Comparison of ENCODE assay signal across 15 cellular contexts in genomic region chr21:43271452-43272020, GRCh38.
A peak's percentile ranks its signal among the peaks of the same experiment; 100 is the strongest.
DNase-seq lines count a peak whose midpoint lies in the region; ATAC-seq, FAIRE-seq and TF ChIP-seq lines count a peak whose summit lies in the region.
"Had no signal": no experiment of that assay in that cellular context is flagged by ENCODE, and none has a peak within 500 bp of the region (broad histone marks: within the 10 kb centered on the region; RNA-seq: fewer than 3 reads in every experiment).

No MANE protein-coding gene starts in this region.

- ATAC-seq in Right ventricle myocardium inferior (no peak), heart left ventricle (no peak)

- in situ Hi-C loops in G401 (cut with HindIII; ENCODE audit: low sequenced_read_pairs): no loop called here

- H3K9me3 ChIP-seq in right atrium auricular region (no peaks in the 10 kb centered on the region), heart left ventricle (no peaks in the 10 kb centered on the region), kidney (ENCODE audit: control insufficient read depth in 1 of 2, low read length in 2 of 2) (no peaks in the 10 kb centered on the region), spleen (no peaks in the 10 kb centered on the region)
- H3K9me3 ChIP-seq: BLaER1, Caco-2 had no signal

- intact Hi-C loops in Right ventricle myocardium inferior (cut with DNase I) (no loop called here), heart left ventricle (cut with DNase I) (no loop called here), kidney (cut with DNase I) (no loop called here), spleen (cut with DNase I; ENCODE audit: low total_unique reads) (no loop called here)

- no peaks in the 10 kb centered on the region for H3K27me3 ChIP-seq in right atrium auricular region
- peaks cover 0 to 10% (median 0%) of the 10 kb centered on the region in 9 donors for H3K27me3 ChIP-seq in heart left ventricle
- H3K27me3 ChIP-seq in spleen (replicated peaks in 1 of 7): peaks cover 0 to 61% (median 10%) of the 10 kb centered on the region in 7 donors
- H3K27me3 ChIP-seq: BLaER1 had no signal

- TF ChIP-seq POLR2A in heart left ventricle (IDR thresholded peaks at IDR 0.05): no peak
- TF ChIP-seq POLR2A in spleen (IDR thresholded peaks at IDR 0.05): no peak

- H3K36me3 ChIP-seq in right atrium auricular region: no peaks in the 10 kb centered on the region
- no peaks in the 10 kb centered on the region for H3K36me3 ChIP-seq in heart left ventricle
- H3K36me3 ChIP-seq in kidney (ENCODE audit: control insufficient read depth in 1 of 2, insufficient read depth in 2 of 2, low read length in 2 of 2): no peaks in the 10 kb centered on the region
- no peaks in the 10 kb centered on the region for H3K36me3 ChIP-seq in spleen
- H3K36me3 ChIP-seq: BLaER1 had no signal

- TF ChIP-seq CTCF in right atrium auricular region (IDR thresholded peaks at IDR 0.05) (no peak), heart left ventricle (IDR thresholded peaks at IDR 0.05) (no peak), kidney (IDR thresholded peaks at IDR 0.05; ENCODE audit: borderline replicate concordance, extremely low read depth, insufficient read depth) (no peak), spleen (IDR thresholded peaks at IDR 0.05 in 8 of 11, conservative IDR thresholded peaks at IDR 0.05 in 3 of 11) (no peak)

- H3K4me3 ChIP-seq in right atrium auricular region (no peak overlapping the region), heart left ventricle (no peak overlapping the region), kidney (ENCODE audit: low read length in 2 of 2) (no peak overlapping the region), spleen (no peak overlapping the region)
- H3K4me3 ChIP-seq: BLaER1 had no signal

- DNase-seq in Right ventricle myocardium inferior (ENCODE audit: missing footprints) (peak; percentile 31), right atrium auricular region (ENCODE audit: low spot score) (no peak), heart left ventricle (peak in 3 of 5 donors; percentile 3 to 30 (median 23)), kidney (peak; percentile 60), spleen (peak; percentile 56), G401 (ENCODE audit: low spot score) (no peak), NCI-H82 treated with DMSO at 0.1 percent for 48 hours (lab: John Stamatoyannopoulos, UW; ENCODE audit: unreplicated experiment) (no peak)
- DNase-seq in effector CD8-positive, alpha-beta T cell (lab: John Stamatoyannopoulos, UW): no peak
- DNase-seq: Caco-2, DMS53, HCEC 1CT, HFFc6 had no signal

- H3K27ac ChIP-seq in right atrium auricular region (no peak overlapping the region), heart left ventricle (no peak overlapping the region), kidney (ENCODE audit: low read depth in 2 of 2, low read length in 2 of 2) (no peak overlapping the region), spleen (no peak overlapping the region)
- H3K27ac ChIP-seq: 22Rv1, BLaER1 had no signal

- WGBS in heart left ventricle, 4 donors: 91 to 94% (median 92%) methylated on average over 19 of the region's 19 CpGs
- 89 to 95% (median 90%) methylated on average over 19 of the region's 19 CpGs for WGBS in spleen, 5 donors

- H3K4me1 ChIP-seq in right atrium auricular region (no peaks in the 10 kb centered on the region), heart left ventricle (peaks cover 0 to 5% (median 0%) of the 10 kb centered on the region in 12 donors), kidney (ENCODE audit: control insufficient read depth in 1 of 2, insufficient read depth in 1 of 2, low read depth in 1 of 2, low read length in 2 of 2) (no peaks in the 10 kb centered on the region), spleen (no peaks in the 10 kb centered on the region)

- H3K9ac ChIP-seq in kidney (ENCODE audit: low read length in 2 of 2): no peak overlapping the region
- H3K9ac ChIP-seq: BLaER1 had no signal

- FAIRE-seq in kidney (lab: Jason Lieb, UNC): no peak
- FAIRE-seq: H1 had no signal

Comparison
In these comparisons a context has a peak if more than half of its experiments do, and no peak if none do; other contexts are left out.
1. DNase-seq: peak in Right ventricle myocardium inferior (single experiment), heart left ventricle (3 of 5), kidney (single experiment) and spleen (single experiment); none in right atrium auricular region (single experiment), G401 (single experiment), effector CD8-positive, alpha-beta T cell (single experiment) and NCI-H82 treated with DMSO at 0.1 percent for 48 hours (single experiment).